In the genomic region with DNA sequence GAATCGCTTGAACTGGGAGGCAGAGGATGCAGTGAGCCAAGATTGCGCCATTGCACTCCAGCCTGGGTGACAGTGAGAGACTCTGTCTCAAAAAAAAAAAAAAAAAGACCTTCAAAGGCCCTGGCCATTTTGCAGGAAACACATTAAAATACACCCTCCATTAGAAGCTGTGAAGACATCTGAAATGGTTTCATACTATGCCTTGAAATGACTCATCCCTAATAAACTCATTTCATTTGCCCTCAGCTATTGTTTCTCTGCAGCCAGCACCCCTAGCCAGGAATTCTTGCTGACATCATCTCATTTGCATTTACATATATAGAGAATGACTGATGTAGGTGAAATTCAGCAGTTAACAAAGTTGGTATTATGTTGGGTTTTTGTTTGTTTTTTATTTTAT, we compare ENCODE assay signal across 10 cellular contexts. TPM values are rescaled to one million over a fixed set of nuclear protein-coding genes. Genes with fewer than 3 reads are reported as not detected.
DNase-seq lines count a peak whose midpoint lies in the region; ATAC-seq and TF ChIP-seq lines count a peak whose summit lies in the region.
"Had no signal": no experiment of that assay in that cellular context is flagged by ENCODE, and none has a peak within 500 bp of the region (broad histone marks: within the 10 kb centered on the region; RNA-seq: fewer than 3 reads in every experiment).

No MANE protein-coding gene starts in this region.

- H3K36me3 ChIP-seq in HAP-1 (replicated peaks) (peaks cover 27% of the 10 kb centered on the region), SK-N-SH (replicated peaks in 1 of 2; ENCODE audit: control insufficient read depth in 1 of 2, insufficient read depth in 2 of 2, low read length in 1 of 2) (no peaks in the 10 kb centered on the region)

- 61% methylated on average over 2 of the region's 2 CpGs for WGBS in SK-N-SH (ENCODE audit: low lambda C conversion rate)

- peak; percentile 69 for ATAC-seq in foreskin keratinocyte
- ATAC-seq in GM21528 (IDR thresholded peaks at IDR 0.05; ENCODE audit: low FRiP score, unreplicated experiment), result no peak

- H3K4me3 ChIP-seq in HAP-1 (no peak overlapping the region), SK-N-SH (ENCODE audit: low read depth in 2 of 2, low read length in 1 of 2) (no peak overlapping the region)
- H3K4me3 ChIP-seq: tibial nerve had no signal

- DNase-seq in AG20443 (ENCODE audit: low spot score) (peak; percentile 83), HAP-1 (ENCODE audit: low spot score in 2 of 2) (peak; percentile 39 to 85), SK-N-SH (peak; percentile 3), foreskin keratinocyte (peak; percentile 98 to 99), inferior parietal cortex (ENCODE audit: extremely low spot score) (no peak), retina (no peak), hypothalamus (lab: John Stamatoyannopoulos, UW) (no peak)
- DNase-seq: NCI-H524 had no signal

- H3K4me1 ChIP-seq in HAP-1 (peaks cover 20% of the 10 kb centered on the region), SK-N-SH (ENCODE audit: control insufficient read depth in 1 of 2, insufficient read depth in 2 of 2, low read depth in 1 of 2, low read length in 1 of 2) (peaks cover 3 to 19% of the 10 kb centered on the region in 2 experiments; a peak in 2 of 4 replicates), foreskin keratinocyte (peaks cover 19% of the 10 kb centered on the region)

- no peak for TF ChIP-seq CTCF in SK-N-SH (IDR thresholded peaks at IDR 0.05)
- TF ChIP-seq CTCF in foreskin keratinocyte (conservative IDR thresholded peaks at IDR 0.05), result no peak

- H3K9ac ChIP-seq in SK-N-SH, result no peak overlapping the region

- no peaks in the 10 kb centered on the region for H3K27me3 ChIP-seq in HAP-1 (ENCODE audit: low read depth)
- no peaks in the 10 kb centered on the region for H3K27me3 ChIP-seq in SK-N-SH (ENCODE audit: insufficient read depth)
- no peaks in the 10 kb centered on the region for H3K27me3 ChIP-seq in foreskin keratinocyte
- H3K27me3 ChIP-seq: tibial nerve had no signal

- no peaks in the 10 kb centered on the region for H4K20me1 ChIP-seq in SK-N-SH (ENCODE audit: insufficient read depth)

- in situ Hi-C loops in HAP-1 (cut with MboI; ENCODE audit: low sequenced_read_pairs), result no loop called here

- H2AFZ ChIP-seq in SK-N-SH (ENCODE audit: low read depth), result no peak overlapping the region

- H3K9me3 ChIP-seq in HAP-1 (no peaks in the 10 kb centered on the region), SK-N-SH (no peaks in the 10 kb centered on the region)
- H3K9me3 ChIP-seq: tibial nerve had no signal

- CTCF ChIA-PET in SK-N-SH (lab: Yijun Ruan, JAX), result interaction anchor here (0.9 to 6.2 kb wide), 2 partner anchors 13 to 51 kb away, joined by 3 to 53 read pairs; no protein-coding TSS in a partner anchor

- no peak for TF ChIP-seq EP300 in SK-N-SH (IDR thresholded peaks at IDR 0.05; ENCODE audit: borderline replicate concordance in 1 of 2, low read depth in 1 of 2, low read length in 1 of 2)

- H3K27ac ChIP-seq in SK-N-SH (ENCODE audit: low read depth in 2 of 2, low read length in 1 of 2) (peak overlapping the region in 1 of 2 experiments; percentile 84; a peak in 2 of 4 replicates), foreskin keratinocyte (peak overlapping the region; percentile 99)
- H3K27ac ChIP-seq: tibial nerve had no signal

- H3K9me2 ChIP-seq in SK-N-SH, result no peaks in the 10 kb centered on the region

- H3K79me2 ChIP-seq in SK-N-SH (ENCODE audit: insufficient read depth), result no peaks in the 10 kb centered on the region

- H3F3A ChIP-seq in SK-N-SH (replicated peaks; ENCODE audit: insufficient read depth), result peaks cover 28% of the 10 kb centered on the region

- no peak for TF ChIP-seq RAD21 in SK-N-SH (IDR thresholded peaks at IDR 0.05; ENCODE audit: low read length)

- POLR2A ChIA-PET in SK-N-SH (lab: Yijun Ruan, JAX), result no interaction called here

- H3K4me2 ChIP-seq in SK-N-SH, result 0 out of 2 replicates have a peak overlapping the region, but pooled peaks have one; percentile 23

TF ChIP-seq in SK-N-SH, 30 proteins besides CTCF, POLR2A, EP300 and RAD21 (continues in another document):
- TF ChIP-seq, protein P1, sequence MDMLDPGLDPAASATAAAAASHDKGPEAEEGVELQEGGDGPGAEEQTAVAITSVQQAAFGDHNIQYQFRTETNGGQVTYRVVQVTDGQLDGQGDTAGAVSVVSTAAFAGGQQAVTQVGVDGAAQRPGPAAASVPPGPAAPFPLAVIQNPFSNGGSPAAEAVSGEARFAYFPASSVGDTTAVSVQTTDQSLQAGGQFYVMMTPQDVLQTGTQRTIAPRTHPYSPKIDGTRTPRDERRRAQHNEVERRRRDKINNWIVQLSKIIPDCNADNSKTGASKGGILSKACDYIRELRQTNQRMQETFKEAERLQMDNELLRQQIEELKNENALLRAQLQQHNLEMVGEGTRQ (IDR thresholded peaks at IDR 0.05; ENCODE audit: borderline replicate concordance, low read depth, low read length), result no peak
- TF ChIP-seq SMC3 (IDR thresholded peaks at IDR 0.05; ENCODE audit: low read depth, low read length) (no peak), POLR2AphosphoS5 (IDR thresholded peaks at IDR 0.05; ENCODE audit: low read depth, low read length) (no peak), TCF12 (IDR thresholded peaks at IDR 0.05) (peak; percentile 34; the same call in 1 of the 2 replicates), MEF2A (IDR thresholded peaks at IDR 0.05; ENCODE audit: borderline replicate concordance, low read depth) (no peak), RXRA (IDR thresholded peaks at IDR 0.05; ENCODE audit: borderline replicate concordance, low read depth) (no peak), YY1 (IDR thresholded peaks at IDR 0.05; ENCODE audit: low read depth) (peak; percentile 75; the same call in 1 of the 2 replicates), TAF1 (IDR thresholded peaks at IDR 0.05; ENCODE audit: borderline replicate concordance, low read depth, low read length) (no peak), GATA2 (CRISPR knock-in tag; IDR thresholded peaks at IDR 0.05) (no peak), RCOR1 (IDR thresholded peaks at IDR 0.05; ENCODE audit: low read length) (no peak), TEAD4 (IDR thresholded peaks at IDR 0.05; ENCODE audit: borderline replicate concordance, insufficient read depth) (peak; percentile 48; the same call in 1 of the 2 replicates), FOXJ3 (CRISPR knock-in tag; IDR thresholded peaks at IDR 0.05) (no peak), NRF1 (IDR thresholded peaks at IDR 0.05; ENCODE audit: low read depth, low read length) (no peak), ELF1 (IDR thresholded peaks at IDR 0.05) (no peak)
- TF ChIP-seq, protein P2, sequence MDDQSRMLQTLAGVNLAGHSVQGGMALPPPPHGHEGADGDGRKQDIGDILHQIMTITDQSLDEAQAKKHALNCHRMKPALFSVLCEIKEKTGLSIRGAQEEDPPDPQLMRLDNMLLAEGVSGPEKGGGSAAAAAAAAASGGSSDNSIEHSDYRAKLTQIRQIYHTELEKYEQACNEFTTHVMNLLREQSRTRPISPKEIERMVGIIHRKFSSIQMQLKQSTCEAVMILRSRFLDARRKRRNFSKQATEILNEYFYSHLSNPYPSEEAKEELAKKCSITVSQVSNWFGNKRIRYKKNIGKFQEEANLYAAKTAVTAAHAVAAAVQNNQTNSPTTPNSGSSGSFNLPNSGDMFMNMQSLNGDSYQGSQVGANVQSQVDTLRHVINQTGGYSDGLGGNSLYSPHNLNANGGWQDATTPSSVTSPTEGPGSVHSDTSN (IDR thresholded peaks at IDR 0.05), result no peak
- TF ChIP-seq, protein P3, sequence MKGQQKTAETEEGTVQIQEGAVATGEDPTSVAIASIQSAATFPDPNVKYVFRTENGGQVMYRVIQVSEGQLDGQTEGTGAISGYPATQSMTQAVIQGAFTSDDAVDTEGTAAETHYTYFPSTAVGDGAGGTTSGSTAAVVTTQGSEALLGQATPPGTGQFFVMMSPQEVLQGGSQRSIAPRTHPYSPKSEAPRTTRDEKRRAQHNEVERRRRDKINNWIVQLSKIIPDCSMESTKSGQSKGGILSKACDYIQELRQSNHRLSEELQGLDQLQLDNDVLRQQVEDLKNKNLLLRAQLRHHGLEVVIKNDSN (IDR thresholded peaks at IDR 0.05; ENCODE audit: borderline replicate concordance, low read depth), result no peak
- TF ChIP-seq, protein P4, sequence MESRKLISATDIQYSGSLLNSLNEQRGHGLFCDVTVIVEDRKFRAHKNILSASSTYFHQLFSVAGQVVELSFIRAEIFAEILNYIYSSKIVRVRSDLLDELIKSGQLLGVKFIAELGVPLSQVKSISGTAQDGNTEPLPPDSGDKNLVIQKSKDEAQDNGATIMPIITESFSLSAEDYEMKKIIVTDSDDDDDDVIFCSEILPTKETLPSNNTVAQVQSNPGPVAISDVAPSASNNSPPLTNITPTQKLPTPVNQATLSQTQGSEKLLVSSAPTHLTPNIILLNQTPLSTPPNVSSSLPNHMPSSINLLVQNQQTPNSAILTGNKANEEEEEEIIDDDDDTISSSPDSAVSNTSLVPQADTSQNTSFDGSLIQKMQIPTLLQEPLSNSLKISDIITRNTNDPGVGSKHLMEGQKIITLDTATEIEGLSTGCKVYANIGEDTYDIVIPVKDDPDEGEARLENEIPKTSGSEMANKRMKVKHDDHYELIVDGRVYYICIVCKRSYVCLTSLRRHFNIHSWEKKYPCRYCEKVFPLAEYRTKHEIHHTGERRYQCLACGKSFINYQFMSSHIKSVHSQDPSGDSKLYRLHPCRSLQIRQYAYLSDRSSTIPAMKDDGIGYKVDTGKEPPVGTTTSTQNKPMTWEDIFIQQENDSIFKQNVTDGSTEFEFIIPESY (IDR thresholded peaks at IDR 0.05; ENCODE audit: borderline replicate concordance, low read depth), result no peak

RNA-seq across cellular contexts. Expression of a gene that starts 8.7 kb away (rescaled TPM):
- polyA plus RNA-seq in SK-N-SH (2012; rRNA removed) (10.3 and 12.4 TPM in 2 replicates), foreskin keratinocyte (58.1 and 63.6 TPM in 2 replicates)
- 4.0 and 7.6 TPM in 2 replicates for polyA plus RNA-seq in SK-N-SH (2012; cell fraction: cytosol; rRNA removed)
- polyA plus RNA-seq in SK-N-SH (2012; cell fraction: nucleus; rRNA removed), result 24.4 and 27.6 TPM in 2 replicates
- 53.0 and 61.6 TPM in 2 replicates for total RNA-seq in foreskin keratinocyte

RNA-seq across cellular contexts. Expression of a gene that starts 28.5 kb away (rescaled TPM):
- polyA plus RNA-seq in SK-N-SH (2012; rRNA removed), result 0.29 and 0.69 TPM in 2 replicates
- 0.54 and 0.55 TPM in 2 replicates for polyA plus RNA-seq in SK-N-SH (2012; cell fraction: cytosol; rRNA removed)
- polyA plus RNA-seq in SK-N-SH (2012; cell fraction: nucleus; rRNA removed), result 0.38 and 0.69 TPM in 2 replicates
- total RNA-seq in foreskin keratinocyte, result not detected in 2 replicates
- 0.06 and 0.07 TPM in 2 replicates for polyA plus RNA-seq in foreskin keratinocyte

RNA-seq across cellular contexts. Expression of a gene that starts 37.6 kb away (rescaled TPM):
- polyA plus RNA-seq in SK-N-SH (2012; rRNA removed), result 1.3 and 1.4 TPM in 2 replicates
- 0.22 and 0.35 TPM in 2 replicates for polyA plus RNA-seq in SK-N-SH (2012; cell fraction: cytosol; rRNA removed)
- polyA plus RNA-seq in SK-N-SH (2012; cell fraction: nucleus; rRNA removed), result 9.1 and 9.2 TPM in 2 replicates
- total RNA-seq in foreskin keratinocyte, result 0.65 and 1.3 TPM in 2 replicates
- polyA plus RNA-seq in foreskin keratinocyte, result 0.49 and 0.75 TPM in 2 replicates

RNA-seq across cellular contexts. Expression of a gene that starts 45.9 kb away (rescaled TPM):
- polyA plus RNA-seq in SK-N-SH (2012; rRNA removed) (10.0 and 11.1 TPM in 2 replicates), foreskin keratinocyte (7.0 and 7.8 TPM in 2 replicates)
- polyA plus RNA-seq in SK-N-SH (2012; cell fraction: cytosol; rRNA removed), result 6.0 and 6.6 TPM in 2 replicates
- 10.7 and 12.1 TPM in 2 replicates for polyA plus RNA-seq in SK-N-SH (2012; cell fraction: nucleus; rRNA removed)
- total RNA-seq in foreskin keratinocyte, result 9.4 and 11.4 TPM in 2 replicates

Comparison
In these comparisons a context has a peak if more than half of its experiments do, and no peak if none do; other contexts are left out.
1. DNase-seq: peak in AG20443 (single experiment), HAP-1 (2 of 2), SK-N-SH (single experiment) and foreskin keratinocyte (2 of 2); none in inferior parietal cortex (single experiment), retina (single experiment) and hypothalamus (0 of 51).